ENCODE assay signal across 30 cellular contexts in the genomic region with DNA sequence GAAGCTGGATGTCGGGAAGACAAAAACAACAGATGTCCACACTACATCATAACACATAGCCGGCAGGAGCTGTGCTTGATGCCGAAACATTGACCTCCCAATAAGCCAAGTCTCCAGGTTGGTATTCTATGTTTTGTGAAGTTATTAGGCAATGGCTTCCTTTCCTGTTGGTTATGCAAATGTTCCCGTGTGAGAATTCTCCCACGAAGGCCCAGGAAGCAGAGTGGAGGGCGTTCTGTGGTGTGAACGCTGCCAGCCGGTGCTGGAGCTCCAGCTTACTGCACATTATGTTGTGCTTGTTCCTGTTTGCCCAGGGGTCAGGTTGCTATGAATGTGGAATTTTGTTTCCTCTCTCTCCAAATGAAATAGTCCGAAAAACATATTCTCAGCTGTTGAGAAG.
DNase-seq lines count a peak whose midpoint lies in the region; TF ChIP-seq lines count a peak whose summit lies in the region.
"Had no signal": no experiment of that assay in that cellular context is flagged by ENCODE, and none has a peak within 500 bp of the region (broad histone marks: within the 10 kb centered on the region; RNA-seq: fewer than 3 reads in every experiment).

No MANE protein-coding gene starts in this region.

- H4K8ac ChIP-seq in mesenchymal stem cell (ENCODE audit: low read length) = no peak overlapping the region

- no peak overlapping the region for H3K9ac ChIP-seq in BLaER1 treated with 17β-estradiol and CSF1 and Interleukin-3, amounts not matched to agents 10 nM and 100 nM
- H3K9ac ChIP-seq in mesenchymal stem cell (ENCODE audit: low read length) = no peak overlapping the region

- H2AFZ ChIP-seq in mesenchymal stem cell (ENCODE audit: low read depth, low read length) = no peak overlapping the region

- peak overlapping the region in 1 of 2 experiments; percentile 35 for H3K4ac ChIP-seq in mesenchymal stem cell (ENCODE audit: low read depth in 1 of 2, low read length in 2 of 2)

- TF ChIP-seq CTCF in chondrocyte (IDR thresholded peaks at IDR 0.05) = no peak

- peaks cover 32% of the 10 kb centered on the region for H3K4me1 Mint-ChIP-seq in chondrocyte (ENCODE audit: low read depth)
- H3K4me1 Mint-ChIP-seq: CD8-positive, alpha-beta memory T cell; stimulated activated effector memory CD8-positive, alpha-beta T cell treated with anti-CD3 and anti-CD28 coated beads, Interleukin-12 subunit alpha, Interleukin-12 subunit beta, amount 100 ng/mL, for 72 hours had no signal

- H4K91ac ChIP-seq in mesenchymal stem cell (ENCODE audit: low read length) = no peak overlapping the region

- no peak overlapping the region for H3K23ac ChIP-seq in mesenchymal stem cell (ENCODE audit: low read length in 2 of 2)

- no peak overlapping the region for H2BK120ac ChIP-seq in mesenchymal stem cell (ENCODE audit: low read depth, low read length)

- peak overlapping the region; percentile 6 to 63 for H2BK12ac ChIP-seq in mesenchymal stem cell (ENCODE audit: low read length in 2 of 2)

- H3K4me2 ChIP-seq in BLaER1 treated with 17β-estradiol and CSF1 and Interleukin-3, amounts not matched to agents 10 nM and 100 nM = peak overlapping the region in 7 of 11 experiments; percentile 12 to 42 (median 25); a peak in 7 of 22 replicates
- H3K4me2 ChIP-seq in mesenchymal stem cell (ENCODE audit: low read length, poor library complexity, severe bottlenecking) = no peak overlapping the region

- H3K4me3 ChIP-seq in BLaER1 treated with 17β-estradiol and CSF1 and Interleukin-3, amounts not matched to agents 10 nM and 100 nM = no peak overlapping the region
- no peak overlapping the region for H3K4me3 ChIP-seq in mesenchymal stem cell (ENCODE audit: insufficient read depth in 1 of 2, low read depth in 1 of 2, low read length in 2 of 2)
- H3K4me3 ChIP-seq: ascending aorta, prostate gland had no signal

- H3K9me3 ChIP-seq in BLaER1 treated with 17β-estradiol and CSF1 and Interleukin-3, amounts not matched to agents 10 nM and 100 nM (replicated peaks in 1 of 11) = peaks cover 3 to 27% (median 10%) of the 10 kb centered on the region in 11 experiments; a peak in 7 of 22 replicates
- peaks cover 4% of the 10 kb centered on the region for H3K9me3 ChIP-seq in mesenchymal stem cell (ENCODE audit: control insufficient read depth, low read length)
- H3K9me3 ChIP-seq: ascending aorta, BE2C, neutrophil, prostate gland had no signal

- H3K27ac Mint-ChIP-seq in chondrocyte (ENCODE audit: unreplicated experiment) = peak overlapping the region; percentile 82
- H3K27ac Mint-ChIP-seq: activated naive CD8-positive, alpha-beta T cell; CD8-positive, alpha-beta memory T cell; dendritic cell treated with granulocyte-macrophage colony-stimulating factor and Interleukin-4, amounts not matched to agents 40 ng/mL and 50 ng/mL, for 4 days; stimulated activated effector memory CD8-positive, alpha-beta T cell treated with anti-CD3 and anti-CD28 coated beads, Interleukin-12 subunit alpha, Interleukin-12 subunit beta, amount 100 ng/mL, for 72 hours had no signal

- no peak overlapping the region for H2BK15ac ChIP-seq in mesenchymal stem cell (ENCODE audit: low read depth, poor library complexity, severe bottlenecking)

- H3K4me3 Mint-ChIP-seq in chondrocyte (ENCODE audit: unreplicated experiment) = no peak overlapping the region
- H3K4me3 Mint-ChIP-seq: activated naive CD8-positive, alpha-beta T cell; dendritic cell treated with granulocyte-macrophage colony-stimulating factor and Interleukin-4, amounts not matched to agents 40 ng/mL and 50 ng/mL, for 4 days; stimulated activated effector memory CD8-positive, alpha-beta T cell treated with anti-CD3 and anti-CD28 coated beads, Interleukin-12 subunit alpha, Interleukin-12 subunit beta, amount 100 ng/mL, for 72 hours had no signal

- H2AK5ac ChIP-seq in mesenchymal stem cell (ENCODE audit: low read length, severe bottlenecking) = peak overlapping the region; percentile 53

- no peak overlapping the region for H2BK5ac ChIP-seq in mesenchymal stem cell (ENCODE audit: low read depth, low read length, poor library complexity, severe bottlenecking)

- H3K27me3 Mint-ChIP-seq in chondrocyte (ENCODE audit: low read depth) = no peaks in the 10 kb centered on the region
- H3K27me3 Mint-ChIP-seq: dendritic cell treated with granulocyte-macrophage colony-stimulating factor and Interleukin-4, amounts not matched to agents 40 ng/mL and 50 ng/mL, for 4 days had no signal

- 0 out of 22 replicates have a peak, but pooled peaks cover 0 to 4% (median 0%) of the 10 kb centered on the region in 11 experiments for H3K27me3 ChIP-seq in BLaER1 treated with 17β-estradiol and CSF1 and Interleukin-3, amounts not matched to agents 10 nM and 100 nM
- H3K27me3 ChIP-seq in mesenchymal stem cell (ENCODE audit: control insufficient read depth in 1 of 2, insufficient read depth in 1 of 2, low read length in 2 of 2) = no peaks in the 10 kb centered on the region
- H3K27me3 ChIP-seq: ascending aorta, BE2C, neutrophil had no signal

- H3K4me1 ChIP-seq in BLaER1 treated with 17β-estradiol and CSF1 and Interleukin-3, amounts not matched to agents 10 nM and 100 nM = peaks cover 0 to 10% (median 0%) of the 10 kb centered on the region in 10 experiments; a peak in 4 of 20 replicates
- peaks cover 2% of the 10 kb centered on the region for H3K4me1 ChIP-seq in mesenchymal stem cell (ENCODE audit: control insufficient read depth, insufficient read depth, low read depth, low read length)
- H3K4me1 ChIP-seq: ascending aorta, BE2C, prostate gland had no signal

- H3K79me1 ChIP-seq in mesenchymal stem cell (replicated peaks; ENCODE audit: low read length, poor library complexity, severe bottlenecking) = no peaks in the 10 kb centered on the region

- peak overlapping the region in 1 of 2 experiments; percentile 41 for H3K14ac ChIP-seq in mesenchymal stem cell (ENCODE audit: low read length in 2 of 2)

- no peak overlapping the region for H3K27ac ChIP-seq in BLaER1 treated with 17β-estradiol and CSF1 and Interleukin-3, amounts not matched to agents 10 nM and 100 nM
- H3K27ac ChIP-seq in mesenchymal stem cell (ENCODE audit: low read length, poor library complexity, severe bottlenecking) = no peak overlapping the region
- H3K27ac ChIP-seq: ascending aorta, HL-60, neutrophil, prostate gland, RWPE1 had no signal

- H3K36me3 Mint-ChIP-seq in chondrocyte (ENCODE audit: low read depth) = no peaks in the 10 kb centered on the region
- H3K36me3 Mint-ChIP-seq: activated naive CD8-positive, alpha-beta T cell; CD8-positive, alpha-beta memory T cell; stimulated activated effector memory CD8-positive, alpha-beta T cell treated with anti-CD3 and anti-CD28 coated beads, Interleukin-12 subunit alpha, Interleukin-12 subunit beta, amount 100 ng/mL, for 72 hours had no signal

- H3K18ac ChIP-seq in mesenchymal stem cell (ENCODE audit: low read depth in 1 of 2, low read length in 2 of 2) = peak overlapping the region; percentile 21 to 23

- WGBS in mesenchymal stem cell = 91% methylated on average over 7 of the region's 9 CpGs

- DNase-seq in LHCN-M2 (ENCODE audit: low read depth) = peak; percentile 75
- no peak for DNase-seq in chondrocyte (ENCODE audit: low spot score)
- no peak for DNase-seq in mesenchymal stem cell
- DNase-seq in activated naive CD4-positive, alpha-beta T cell treated with anti-CD3 and anti-CD28 coated beads, Interleukin-2, amount 50 U/mL, for 16 hours = no peak
- DNase-seq in NCI-H2196 (lab: John Stamatoyannopoulos, UW; ENCODE audit: unreplicated experiment) = no peak
- DNase-seq in effector CD4-positive, alpha-beta T cell = no peak
- DNase-seq in NCI-H510A treated with DMSO at 0.1 percent for 48 hours (lab: John Stamatoyannopoulos, UW) = no peak
- DNase-seq: activated CD4-positive, alpha-beta T cell treated with anti-CD3 and anti-CD28 coated beads, Interleukin-2, amount 50 U/mL, for 1 hour; activated CD4-positive, CD25-positive, alpha-beta regulatory T cell; activated effector memory CD4-positive, alpha-beta T cell treated with Interleukin-2 at 50 U/mL for 16 hours; activated T-cell treated with anti-CD3 and anti-CD28 coated beads, Interleukin-2, amount 50 U/mL, for 1 hour; BE2C; CD8-positive, alpha-beta memory T cell; HCEC 1CT; hypothalamus; left colon; MV-4-11; NCI-H1436; NCI-H2081 treated with DMSO at 0.1 percent for 48 hours; NCI-H748 treated with DMSO at 0.1 percent for 48 hours; substantia nigra had no signal

- peaks cover 5% of the 10 kb centered on the region for H3K9me3 Mint-ChIP-seq in chondrocyte (ENCODE audit: low read depth)
- H3K9me3 Mint-ChIP-seq: dendritic cell treated with granulocyte-macrophage colony-stimulating factor and Interleukin-4, amounts not matched to agents 40 ng/mL and 50 ng/mL, for 4 days had no signal

- no peaks in the 10 kb centered on the region for H3K36me3 ChIP-seq in BLaER1 treated with 17β-estradiol and CSF1 and Interleukin-3, amounts not matched to agents 10 nM and 100 nM
- H3K36me3 ChIP-seq in mesenchymal stem cell (ENCODE audit: control insufficient read depth in 1 of 2, insufficient read depth in 2 of 2, low read depth in 1 of 2, low read length in 2 of 2) = no peaks in the 10 kb centered on the region
- H3K36me3 ChIP-seq: ascending aorta, BE2C, neutrophil, prostate gland had no signal

- no peaks in the 10 kb centered on the region for H4K20me1 ChIP-seq in BLaER1 treated with 17β-estradiol and CSF1 and Interleukin-3, amounts not matched to agents 10 nM and 100 nM
